11 cellular contexts compared by ENCODE assay signal in the genomic region with DNA sequence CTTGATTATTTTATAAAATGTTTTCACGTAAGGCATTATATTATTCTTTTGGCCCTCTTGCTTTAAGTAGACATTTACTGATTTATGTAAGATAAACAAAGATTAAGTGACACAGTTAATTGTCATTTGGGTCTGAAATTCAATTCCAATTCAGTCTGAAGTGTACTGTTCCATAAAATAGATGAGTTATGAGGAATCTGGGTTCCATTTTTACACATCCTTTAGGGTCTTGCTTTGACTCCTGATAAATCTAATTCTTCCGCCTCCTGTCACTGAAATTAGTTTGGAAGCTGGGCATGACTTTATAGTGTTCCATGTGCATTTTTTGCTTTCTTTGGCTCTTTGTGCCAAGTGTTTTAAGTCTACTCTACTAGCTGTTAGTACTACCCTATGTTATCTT. TPM values are rescaled to one million over a fixed set of nuclear protein-coding genes. Genes with fewer than 3 reads are reported as not detected.
A peak's percentile ranks its signal among the peaks of the same experiment; 100 is the strongest.
DNase-seq lines count a peak whose midpoint lies in the region; ATAC-seq and TF ChIP-seq lines count a peak whose summit lies in the region.
"Had no signal": no experiment of that assay in that cellular context is flagged by ENCODE, and none has a peak within 500 bp of the region (broad histone marks: within the 10 kb centered on the region; RNA-seq: fewer than 3 reads in every experiment).

No MANE protein-coding gene starts in this region.

- H3K27me3 Mint-ChIP-seq in CD4-positive, alpha-beta T cell: no peaks in the 10 kb centered on the region
- H3K27me3 Mint-ChIP-seq in activated CD8-positive, alpha-beta T cell treated with anti-CD3 and anti-CD28 coated beads, Interleukin-2, amount 10 ng/mL, durations not matched to agents 7 days and 5 days (ENCODE audit: low read depth): no peaks in the 10 kb centered on the region
- no peaks in the 10 kb centered on the region for H3K27me3 Mint-ChIP-seq in naive B cell

- H3K27ac Mint-ChIP-seq in CD4-positive, alpha-beta T cell: peak overlapping the region; percentile 52
- peak overlapping the region; percentile 58 for H3K27ac Mint-ChIP-seq in activated CD8-positive, alpha-beta T cell treated with anti-CD3 and anti-CD28 coated beads, Interleukin-2, amount 10 ng/mL, durations not matched to agents 7 days and 5 days
- H3K27ac Mint-ChIP-seq in naive B cell: peak overlapping the region; percentile 8 to 97 (median 92)

- no peak overlapping the region for H3K4me3 Mint-ChIP-seq in CD4-positive, alpha-beta T cell
- H3K4me3 Mint-ChIP-seq in activated CD8-positive, alpha-beta T cell treated with anti-CD3 and anti-CD28 coated beads, Interleukin-2, amount 10 ng/mL, durations not matched to agents 7 days and 5 days: no peak overlapping the region
- peak overlapping the region in 1 of 8 donors; percentile 0 for H3K4me3 Mint-ChIP-seq in naive B cell

- H3K9me3 ChIP-seq in CD4-positive, alpha-beta T cell (ENCODE audit: control insufficient read depth, low read length): no peaks in the 10 kb centered on the region

- no peak for ATAC-seq in CD4-positive, alpha-beta T cell (ENCODE audit: poor library complexity)
- ATAC-seq in GM19455 (IDR thresholded peaks at IDR 0.05; ENCODE audit: unreplicated experiment) (peak; percentile 2), naive B cell (ENCODE audit: low read depth in 2 of 2) (no peak), HG03378 (IDR thresholded peaks at IDR 0.05; ENCODE audit: unreplicated experiment) (no peak)
- ATAC-seq in activated CD8-positive, alpha-beta T cell treated with anti-CD3 and anti-CD28 coated beads, Interleukin-2, amount 10 ng/mL, durations not matched to agents 7 days and 5 days: peak; percentile 16

- peaks cover 80% of the 10 kb centered on the region for H3K4me1 Mint-ChIP-seq in CD4-positive, alpha-beta T cell (ENCODE audit: low read depth)
- H3K4me1 Mint-ChIP-seq in activated CD8-positive, alpha-beta T cell treated with anti-CD3 and anti-CD28 coated beads, Interleukin-2, amount 10 ng/mL, durations not matched to agents 7 days and 5 days (ENCODE audit: low read depth): peaks cover 41% of the 10 kb centered on the region
- H3K4me1 Mint-ChIP-seq in naive B cell: peaks cover 50 to 80% (median 64%) of the 10 kb centered on the region in 3 donors

- TF ChIP-seq CTCF in CD4-positive, alpha-beta T cell (IDR thresholded peaks at IDR 0.05): no peak

- H3K36me3 Mint-ChIP-seq in CD4-positive, alpha-beta T cell (ENCODE audit: low read depth): peaks cover 24% of the 10 kb centered on the region
- H3K36me3 Mint-ChIP-seq in activated CD8-positive, alpha-beta T cell treated with anti-CD3 and anti-CD28 coated beads, Interleukin-2, amount 10 ng/mL, durations not matched to agents 7 days and 5 days (ENCODE audit: low read depth): peaks cover 19% of the 10 kb centered on the region
- peaks cover 5 to 18% of the 10 kb centered on the region in 2 donors for H3K36me3 Mint-ChIP-seq in naive B cell

- H3K27me3 ChIP-seq in CD4-positive, alpha-beta T cell (ENCODE audit: control insufficient read depth, insufficient read depth, low read length): no peaks in the 10 kb centered on the region

- POLR2A ChIA-PET in CD4-positive, alpha-beta T cell (lab: Charles Lee): interaction anchor here (0.7 to 1.8 kb wide), 3 partner anchors 52 to 61 kb away, joined by 3 to 12 read pairs (median 6); no protein-coding TSS in a partner anchor
- POLR2A ChIA-PET in activated CD8-positive, alpha-beta T cell treated with anti-CD3 and anti-CD28 coated beads, Interleukin-2, amount 10 ng/mL, durations not matched to agents 7 days and 5 days (lab: Charles Lee): interaction anchor here (1.1 kb wide), 1 partner anchor 53 kb away, joined by 4 read pairs; no protein-coding TSS in a partner anchor

- CTCF ChIA-PET in CD4-positive, alpha-beta T cell (lab: Charles Lee): interaction anchor here (0.8 to 1.6 kb wide), 6 partner anchors 11 to 176 kb away, joined by 3 to 10 read pairs (median 4); no protein-coding TSS in a partner anchor
- CTCF ChIA-PET in activated CD8-positive, alpha-beta T cell treated with anti-CD3 and anti-CD28 coated beads, Interleukin-2, amount 10 ng/mL, durations not matched to agents 7 days and 5 days (lab: Charles Lee): interaction anchor here (0.7 to 1.9 kb wide), 18 partner anchors 10 to 291 kb away, joined by 3 to 10 read pairs (median 4); no protein-coding TSS in a partner anchor

- no peaks in the 10 kb centered on the region for H3K9me3 Mint-ChIP-seq in CD4-positive, alpha-beta T cell
- H3K9me3 Mint-ChIP-seq in activated CD8-positive, alpha-beta T cell treated with anti-CD3 and anti-CD28 coated beads, Interleukin-2, amount 10 ng/mL, durations not matched to agents 7 days and 5 days (ENCODE audit: insufficient read depth): no peaks in the 10 kb centered on the region
- peaks cover 0 to 10% (median 4%) of the 10 kb centered on the region in 7 donors for H3K9me3 Mint-ChIP-seq in naive B cell

- intact Hi-C loops in CD4-positive, alpha-beta T cell (cut with DNase I, micrococcal nuclease): loop anchor here (2.0 to 10.0 kb wide), 5 partner anchors 51 to 289 kb away; a partner anchor contains a TSS

- DNase-seq in CD4-positive, alpha-beta T cell: no peak
- DNase-seq in activated CD8-positive, alpha-beta T cell treated with anti-CD3 and anti-CD28 coated beads, Interleukin-2, amount 10 ng/mL, durations not matched to agents 7 days and 5 days: no peak
- DNase-seq in naive B cell (no peak), NCI-H187 treated with DMSO at 0.1 percent for 48 hours (lab: John Stamatoyannopoulos, UW) (no peak), NCI-H446 (lab: John Stamatoyannopoulos, UW) (no peak), glomerular visceral epithelial cell (ENCODE audit: extremely low spot score) (no peak)
- DNase-seq: amniotic stem cell, NCI-H1694 treated with DMSO at 0.1 percent for 48 hours had no signal

- no peak overlapping the region for H3K27ac ChIP-seq in CD4-positive, alpha-beta T cell (ENCODE audit: low read depth, low read length)
- H3K27ac ChIP-seq: KMS-11 had no signal

RNA-seq across cellular contexts. Expression of a gene that starts 14.1 kb away (rescaled TPM):
- total RNA-seq in CD4-positive, alpha-beta T cell: 10 to 100 TPM; 48.5 to 49.7 TPM
- total RNA-seq in activated CD8-positive, alpha-beta T cell treated with anti-CD3 and anti-CD28 coated beads, Interleukin-2, amount 10 ng/mL, durations not matched to agents 7 days and 5 days: 10 to 100 TPM; 41.0 to 44.0 TPM
- 10 to 100 TPM; 36.7 to 64.8 (median 60.6) TPM for polyA plus RNA-seq in naive B cell (ENCODE audit: low read depth in 6 of 6)

RNA-seq across cellular contexts. Expression of a gene that starts 51.3 kb away (rescaled TPM):
- 100 to 1,000 TPM; 106 to 114 TPM for total RNA-seq in CD4-positive, alpha-beta T cell
- 10 to 100 TPM; 81.7 to 84.3 TPM for total RNA-seq in activated CD8-positive, alpha-beta T cell treated with anti-CD3 and anti-CD28 coated beads, Interleukin-2, amount 10 ng/mL, durations not matched to agents 7 days and 5 days
- polyA plus RNA-seq in naive B cell (ENCODE audit: low read depth in 6 of 6): 10 to 100 TPM; 43.5 to 77.8 (median 57.4) TPM

Comparison
In these comparisons a context has a peak if more than half of its experiments do, and no peak if none do; other contexts are left out.
1. ATAC-seq: peak in GM19455 (single experiment) and activated CD8-positive, alpha-beta T cell treated with anti-CD3 and anti-CD28 coated beads, Interleukin-2, amount 10 ng/mL, durations not matched to agents 7 days and 5 days (single experiment); none in CD4-positive, alpha-beta T cell (single experiment), naive B cell (0 of 2) and HG03378 (single experiment).
2. Peak in every context shown above with its lines, with median percentiles within 50 percentile points of each other: H3K27ac Mint-ChIP-seq.